In the genomic region with DNA sequence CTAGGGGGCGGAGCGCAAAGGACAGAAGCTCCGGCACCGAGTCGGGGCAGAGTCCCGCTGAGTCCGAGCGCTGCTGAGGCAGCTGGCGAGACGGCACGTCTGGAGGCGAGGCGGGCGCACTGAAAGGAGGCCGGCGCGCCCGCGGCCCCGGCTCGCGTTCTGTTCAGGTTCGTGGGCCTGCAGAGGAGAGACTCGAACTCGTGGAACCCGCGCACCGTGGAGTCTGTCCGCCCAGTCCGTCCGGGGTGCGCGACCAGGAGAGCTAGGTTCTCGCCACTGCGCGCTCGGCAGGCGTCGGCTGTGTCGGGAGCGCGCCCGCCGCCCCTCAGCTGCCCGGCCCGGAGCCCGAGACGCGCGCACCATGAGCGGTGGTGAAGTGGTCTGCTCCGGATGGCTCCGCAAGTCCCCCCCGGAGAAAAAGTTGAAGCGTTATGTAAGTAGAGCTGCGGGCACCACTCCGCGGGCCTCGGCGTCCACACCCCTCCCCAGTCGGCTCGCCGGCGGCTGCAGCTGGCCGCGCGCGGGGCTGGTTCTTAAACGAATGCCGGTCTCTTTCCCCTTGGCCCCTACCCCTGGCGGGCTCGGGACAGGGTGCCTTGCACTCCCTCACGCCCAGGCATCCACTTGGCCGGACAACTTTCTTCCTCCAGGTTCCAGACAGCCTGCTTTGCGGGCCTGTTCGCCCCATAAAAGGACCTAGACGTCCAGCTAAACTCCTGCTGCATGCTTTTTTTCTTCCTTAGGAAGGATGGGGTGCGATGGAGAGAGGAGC, we compare ENCODE assay signal across 1 cellular context.
TF ChIP-seq lines count a peak whose summit lies in the region.

A gene (plus strand): TSS at position 49 of the 772 bp plus-strand sequence. CDS start 313 bp downstream, at position 362.

TF ChIP-seq in HepG2, 621 proteins besides CTCF, POLR2A, EP300 and RAD21 (continued from another document):
- TF ChIP-seq, protein P1, sequence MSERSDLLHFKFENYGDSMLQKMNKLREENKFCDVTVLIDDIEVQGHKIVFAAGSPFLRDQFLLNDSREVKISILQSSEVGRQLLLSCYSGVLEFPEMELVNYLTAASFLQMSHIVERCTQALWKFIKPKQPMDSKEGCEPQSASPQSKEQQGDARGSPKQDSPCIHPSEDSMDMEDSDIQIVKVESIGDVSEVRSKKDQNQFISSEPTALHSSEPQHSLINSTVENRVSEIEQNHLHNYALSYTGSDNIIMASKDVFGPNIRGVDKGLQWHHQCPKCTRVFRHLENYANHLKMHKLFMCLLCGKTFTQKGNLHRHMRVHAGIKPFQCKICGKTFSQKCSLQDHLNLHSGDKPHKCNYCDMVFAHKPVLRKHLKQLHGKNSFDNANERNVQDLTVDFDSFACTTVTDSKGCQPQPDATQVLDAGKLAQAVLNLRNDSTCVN (CRISPR knock-in tag; IDR thresholded peaks at IDR 0.05; ENCODE audit: borderline replicate concordance) = no peak
- TF ChIP-seq, protein P2, sequence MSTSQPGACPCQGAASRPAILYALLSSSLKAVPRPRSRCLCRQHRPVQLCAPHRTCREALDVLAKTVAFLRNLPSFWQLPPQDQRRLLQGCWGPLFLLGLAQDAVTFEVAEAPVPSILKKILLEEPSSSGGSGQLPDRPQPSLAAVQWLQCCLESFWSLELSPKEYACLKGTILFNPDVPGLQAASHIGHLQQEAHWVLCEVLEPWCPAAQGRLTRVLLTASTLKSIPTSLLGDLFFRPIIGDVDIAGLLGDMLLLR (CRISPR knock-in tag; IDR thresholded peaks at IDR 0.05) = 0 out of 2 replicates have a peak, but pooled peaks have one; percentile 44
- TF ChIP-seq NFKB2 (CRISPR knock-in tag; IDR thresholded peaks at IDR 0.05; ENCODE audit: borderline replicate concordance) = no peak
- TF ChIP-seq HNF4A (CRISPR knock-in tag; IDR thresholded peaks at IDR 0.05) = peak; percentile 40; the same call in 1 of the 2 replicates
- no peak for TF ChIP-seq PITX1 (CRISPR knock-in tag; IDR thresholded peaks at IDR 0.05)
- TF ChIP-seq ZNF563 (CRISPR knock-in tag; IDR thresholded peaks at IDR 0.05) = peak; percentile 16; the same call in 1 of the 2 replicates
- no peak for TF ChIP-seq NCOR1 (IDR thresholded peaks at IDR 0.05; ENCODE audit: borderline replicate concordance, low read length)
- no peak for TF ChIP-seq ARNT (IDR thresholded peaks at IDR 0.05)
- TF ChIP-seq SAFB2 (CRISPR knock-in tag; IDR thresholded peaks at IDR 0.05; ENCODE audit: borderline replicate concordance, low read depth) = no peak
- peak; percentile 88; the same call in 1 of the 2 replicates for TF ChIP-seq DNMT1 (CRISPR knock-in tag; IDR thresholded peaks at IDR 0.05)
- no peak for TF ChIP-seq SMARCE1 (IDR thresholded peaks at IDR 0.05; ENCODE audit: borderline replicate concordance)
- TF ChIP-seq, protein P3, sequence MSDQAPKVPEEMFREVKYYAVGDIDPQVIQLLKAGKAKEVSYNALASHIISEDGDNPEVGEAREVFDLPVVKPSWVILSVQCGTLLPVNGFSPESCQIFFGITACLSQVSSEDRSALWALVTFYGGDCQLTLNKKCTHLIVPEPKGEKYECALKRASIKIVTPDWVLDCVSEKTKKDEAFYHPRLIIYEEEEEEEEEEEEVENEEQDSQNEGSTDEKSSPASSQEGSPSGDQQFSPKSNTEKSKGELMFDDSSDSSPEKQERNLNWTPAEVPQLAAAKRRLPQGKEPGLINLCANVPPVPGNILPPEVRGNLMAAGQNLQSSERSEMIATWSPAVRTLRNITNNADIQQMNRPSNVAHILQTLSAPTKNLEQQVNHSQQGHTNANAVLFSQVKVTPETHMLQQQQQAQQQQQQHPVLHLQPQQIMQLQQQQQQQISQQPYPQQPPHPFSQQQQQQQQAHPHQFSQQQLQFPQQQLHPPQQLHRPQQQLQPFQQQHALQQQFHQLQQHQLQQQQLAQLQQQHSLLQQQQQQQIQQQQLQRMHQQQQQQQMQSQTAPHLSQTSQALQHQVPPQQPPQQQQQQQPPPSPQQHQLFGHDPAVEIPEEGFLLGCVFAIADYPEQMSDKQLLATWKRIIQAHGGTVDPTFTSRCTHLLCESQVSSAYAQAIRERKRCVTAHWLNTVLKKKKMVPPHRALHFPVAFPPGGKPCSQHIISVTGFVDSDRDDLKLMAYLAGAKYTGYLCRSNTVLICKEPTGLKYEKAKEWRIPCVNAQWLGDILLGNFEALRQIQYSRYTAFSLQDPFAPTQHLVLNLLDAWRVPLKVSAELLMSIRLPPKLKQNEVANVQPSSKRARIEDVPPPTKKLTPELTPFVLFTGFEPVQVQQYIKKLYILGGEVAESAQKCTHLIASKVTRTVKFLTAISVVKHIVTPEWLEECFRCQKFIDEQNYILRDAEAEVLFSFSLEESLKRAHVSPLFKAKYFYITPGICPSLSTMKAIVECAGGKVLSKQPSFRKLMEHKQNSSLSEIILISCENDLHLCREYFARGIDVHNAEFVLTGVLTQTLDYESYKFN (CRISPR knock-in tag; conservative IDR thresholded peaks at IDR 0.05) = no peak
- TF ChIP-seq ZNF549 (CRISPR knock-in tag; IDR thresholded peaks at IDR 0.05) = no peak
- TF ChIP-seq ZNF282 (IDR thresholded peaks at IDR 0.05; ENCODE audit: partially characterized antibody) = no peak
TF ChIP-seq in HepG2: peak in this region for 109.
